ENCODE assay signal across 29 cellular contexts in the genomic region with DNA sequence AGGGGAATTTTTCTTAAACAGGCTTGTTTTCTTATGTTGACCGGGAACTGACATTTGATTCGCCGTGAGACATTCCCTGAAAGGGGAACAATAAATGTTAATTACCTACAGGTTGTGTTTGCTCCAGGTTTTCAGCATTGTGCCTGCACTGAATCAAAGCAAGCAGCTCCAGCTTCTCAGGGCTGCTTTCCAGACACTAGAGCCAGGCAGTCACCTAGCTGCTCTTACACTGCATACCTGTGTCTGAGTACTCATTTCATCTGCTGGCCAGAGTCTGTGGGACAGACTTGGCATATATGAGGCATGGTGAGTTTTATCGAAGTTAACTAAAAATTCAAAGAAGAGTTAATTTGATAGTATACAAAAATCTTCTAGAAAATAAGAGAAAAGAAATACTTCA.
"Had no signal": no experiment of that assay in that cellular context is flagged by ENCODE, and none has a peak within 500 bp of the region (broad histone marks: within the 10 kb centered on the region; RNA-seq: fewer than 3 reads in every experiment).

No MANE protein-coding gene starts in this region.

- H3K4me1 ChIP-seq: left lung, lower lobe of right lung, neural progenitor cell, parathyroid adenoma, right atrium auricular region, right lobe of liver, tibial nerve, uterus had no signal

- H3K4me3 ChIP-seq: left lung, lower lobe of right lung, neural progenitor cell, right atrium auricular region, right lobe of liver, smooth muscle cell, tibial nerve, uterus had no signal

- H3K4me3 Mint-ChIP-seq: immature natural killer cell; mesothelial cell of epicardium; naive B cell; natural killer cell; nephron progenitor cell; neural progenitor cell; stimulated activated memory B cell treated with anti-CD40 and anti-IgM and Interleukin-4, amounts not matched to agents 10 μg/mL and 1 μg/mL and 100 μg/mL, for 72 hours; stimulated activated naive CD8-positive, alpha-beta T cell treated with anti-CD3 and anti-CD28 coated beads, Interleukin-15, amount 100 ng/mL, for 72 hours; type B pancreatic cell had no signal

- H3K9me3 ChIP-seq: left lung, lower lobe of right lung, neutrophil, right atrium auricular region, right lobe of liver, tibial nerve, uterus had no signal

- H3K27me3 ChIP-seq: left lung, neural progenitor cell, neutrophil, right atrium auricular region, right lobe of liver, tibial nerve, uterus had no signal

- H3K4me1 Mint-ChIP-seq: mesothelial cell of epicardium; naive B cell; natural killer cell; nephron progenitor cell; stimulated activated memory B cell treated with anti-CD40 and anti-IgM and Interleukin-4, amounts not matched to agents 10 μg/mL and 1 μg/mL and 100 μg/mL, for 72 hours; stimulated activated naive CD8-positive, alpha-beta T cell treated with anti-CD3 and anti-CD28 coated beads, Interleukin-15, amount 100 ng/mL, for 72 hours had no signal

- DNase-seq: immature natural killer cell; kidney; left colon; left lung; lower lobe of right lung; mammary epithelial cell; mesenchymal stem cell; naive B cell; natural killer cell; nephron progenitor cell; occipital lobe; right lobe of liver; stimulated activated CD4-positive, alpha-beta T cell treated with anti-CD3 and anti-CD28 coated beads, Interleukin-1b, Interleukin-23, amount 100 ng/mL, for 48 hours; stimulated activated CD4-positive, alpha-beta T cell treated with anti-CD3 and anti-CD28 coated beads, Interleukin-2, amount 100 ng/mL, for 48 hours; stimulated activated CD4-positive, alpha-beta T cell treated with anti-CD3 and anti-CD28 coated beads, Interleukin-4, amount 100 ng/mL, for 4 hours; stimulated activated CD8-positive, alpha-beta memory T cell treated with anti-CD3 and anti-CD28 coated beads, Interleukin-4, amount 100 ng/mL, for 48 hours; stimulated activated naive CD4-positive, alpha-beta T cell treated with Interleukin-2 at 50 U/mL for 16 hours; stimulated activated naive CD8-positive, alpha-beta T cell treated with anti-CD3 and anti-CD28 coated beads, Interleukin-15, amount 100 ng/mL, for 72 hours; substantia nigra; uterus had no signal

- H3K9me3 Mint-ChIP-seq: stimulated activated memory B cell treated with anti-CD40 and anti-IgM and Interleukin-4, amounts not matched to agents 10 μg/mL and 1 μg/mL and 100 μg/mL, for 72 hours; stimulated activated naive CD8-positive, alpha-beta T cell treated with anti-CD3 and anti-CD28 coated beads, Interleukin-15, amount 100 ng/mL, for 72 hours had no signal

- H3K27me3 Mint-ChIP-seq: naive B cell; stimulated activated memory B cell treated with anti-CD40 and anti-IgM and Interleukin-4, amounts not matched to agents 10 μg/mL and 1 μg/mL and 100 μg/mL, for 72 hours; stimulated activated naive CD8-positive, alpha-beta T cell treated with anti-CD3 and anti-CD28 coated beads, Interleukin-15, amount 100 ng/mL, for 72 hours; type B pancreatic cell had no signal

- ATAC-seq: left colon; left lung; lower lobe of right lung; natural killer cell; right lobe of liver; stimulated activated memory B cell treated with anti-CD40 and anti-IgM and Interleukin-4, amounts not matched to agents 10 μg/mL and 1 μg/mL and 100 μg/mL, for 72 hours; stimulated activated naive CD8-positive, alpha-beta T cell treated with anti-CD3 and anti-CD28 coated beads, Interleukin-15, amount 100 ng/mL, for 72 hours had no signal

- H3K27ac Mint-ChIP-seq: immature natural killer cell; mesothelial cell of epicardium; naive B cell; natural killer cell; nephron progenitor cell; neural progenitor cell; stimulated activated memory B cell treated with anti-CD40 and anti-IgM and Interleukin-4, amounts not matched to agents 10 μg/mL and 1 μg/mL and 100 μg/mL, for 72 hours; stimulated activated naive CD8-positive, alpha-beta T cell treated with anti-CD3 and anti-CD28 coated beads, Interleukin-15, amount 100 ng/mL, for 72 hours; type B pancreatic cell had no signal

- H3K36me3 ChIP-seq: left lung, lower lobe of right lung, neural progenitor cell, neutrophil, right atrium auricular region, right lobe of liver, tibial nerve, uterus had no signal

- H3K36me3 Mint-ChIP-seq: immature natural killer cell; mesothelial cell of epicardium; naive B cell; natural killer cell; neural progenitor cell; stimulated activated memory B cell treated with anti-CD40 and anti-IgM and Interleukin-4, amounts not matched to agents 10 μg/mL and 1 μg/mL and 100 μg/mL, for 72 hours; type B pancreatic cell had no signal

- H3K27ac ChIP-seq: left lung, lower lobe of right lung, neural progenitor cell, neutrophil, parathyroid adenoma, right atrium auricular region, right lobe of liver, tibial nerve, uterus had no signal
